Comparison of ENCODE assay signal across 8 cellular contexts in the genomic region with DNA sequence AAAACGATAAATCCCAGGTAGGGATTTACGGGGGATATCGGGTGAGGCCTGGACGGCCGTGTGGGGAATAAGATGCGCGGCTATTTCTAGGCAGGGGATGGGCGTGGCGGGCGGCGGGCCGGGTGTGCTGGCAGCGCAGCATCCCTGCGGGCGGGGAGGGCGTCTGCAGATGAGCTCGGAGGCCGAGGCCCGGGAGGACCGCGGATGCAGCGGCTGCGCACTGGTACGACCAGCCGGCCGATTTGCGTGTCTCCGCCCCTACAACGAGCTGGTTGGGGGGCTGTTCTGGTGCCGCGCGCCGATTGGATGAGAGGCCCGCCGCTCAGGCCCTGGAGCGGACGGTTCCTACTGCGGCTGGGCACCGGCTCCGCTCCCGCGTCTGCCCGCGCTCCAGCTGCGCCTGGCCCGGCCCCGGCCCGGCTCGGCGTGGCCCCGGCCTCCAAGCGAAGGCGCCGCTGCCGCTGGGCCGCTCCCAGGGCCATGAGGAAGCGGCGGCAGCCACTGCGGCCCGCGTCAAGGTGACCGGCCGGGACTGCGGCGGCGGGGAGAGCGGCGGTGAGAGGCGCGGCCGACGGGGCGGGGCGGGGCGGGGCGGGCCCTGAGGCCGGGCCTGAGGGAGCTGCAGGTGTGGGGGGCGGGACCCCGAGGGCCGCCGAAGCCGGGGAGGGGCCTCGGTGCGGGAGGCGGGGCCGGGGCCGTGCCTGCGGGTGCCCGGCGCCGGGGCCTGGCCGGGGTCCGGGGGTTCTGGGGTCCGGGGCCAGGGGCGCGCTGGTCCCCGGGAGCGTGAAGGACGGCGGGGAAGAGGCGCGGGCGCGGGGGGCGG. TPM values are rescaled to one million over a fixed set of nuclear protein-coding genes. Genes with fewer than 3 reads are reported as not detected.
A peak's percentile ranks its signal among the peaks of the same experiment; 100 is the strongest.
DNase-seq lines count a peak whose midpoint lies in the region; ATAC-seq, FAIRE-seq and TF ChIP-seq lines count a peak whose summit lies in the region.

A gene with protein sequence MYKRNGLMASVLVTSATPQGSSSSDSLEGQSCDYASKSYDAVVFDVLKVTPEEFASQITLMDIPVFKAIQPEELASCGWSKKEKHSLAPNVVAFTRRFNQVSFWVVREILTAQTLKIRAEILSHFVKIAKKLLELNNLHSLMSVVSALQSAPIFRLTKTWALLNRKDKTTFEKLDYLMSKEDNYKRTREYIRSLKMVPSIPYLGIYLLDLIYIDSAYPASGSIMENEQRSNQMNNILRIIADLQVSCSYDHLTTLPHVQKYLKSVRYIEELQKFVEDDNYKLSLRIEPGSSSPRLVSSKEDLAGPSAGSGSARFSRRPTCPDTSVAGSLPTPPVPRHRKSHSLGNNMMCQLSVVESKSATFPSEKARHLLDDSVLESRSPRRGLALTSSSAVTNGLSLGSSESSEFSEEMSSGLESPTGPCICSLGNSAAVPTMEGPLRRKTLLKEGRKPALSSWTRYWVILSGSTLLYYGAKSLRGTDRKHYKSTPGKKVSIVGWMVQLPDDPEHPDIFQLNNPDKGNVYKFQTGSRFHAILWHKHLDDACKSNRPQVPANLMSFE (plus strand): TSS at position 325 of the 823 bp plus-strand sequence. CDS start 47,508 bp downstream, outside the sequence.

- in situ Hi-C loops in GM18951 (cut with MboI; ENCODE audit: low sequenced_read_pairs, unreplicated experiment), result no loop called here

- FAIRE-seq in bronchial epithelial cell (lab: Jason Lieb, UNC), result no peak

- H3K36me3 ChIP-seq in bronchial epithelial cell (ENCODE audit: control insufficient read depth, insufficient read depth, low read length), result no peaks in the 10 kb centered on the region

- H3K4me3 ChIP-seq in WI38 (ENCODE audit: low read depth, low read length), result peak within 1 kb of the TSS; percentile 47
- H3K4me3 ChIP-seq in bronchial epithelial cell (ENCODE audit: low read depth, low read length), result peak within 1 kb of the TSS; percentile 36
- peak within 1 kb of the TSS; percentile 37 to 76 (median 55) for H3K4me3 ChIP-seq in skin epidermis

- H3K27me3 ChIP-seq in bronchial epithelial cell (ENCODE audit: control insufficient read depth, insufficient read depth, low read length), result no peaks in the 10 kb centered on the region

- DNase-seq in AG08395 (ENCODE audit: low spot score) (peak; percentile 99), NCI-H2227 (lab: John Stamatoyannopoulos, UW; ENCODE audit: unreplicated experiment) (peak; percentile 96), bronchial epithelial cell (ENCODE audit: low read depth) (peak; percentile 82), iPS-NIHi11 (ENCODE audit: low spot score) (peak; percentile 97)

- TF ChIP-seq POLR2A in GM18951 (IDR thresholded peaks at IDR 0.05; ENCODE audit: extremely low read depth, insufficient read depth, insufficient read length), result peak; percentile 60

- peak; percentile 98 for ATAC-seq in HG03159 (IDR thresholded peaks at IDR 0.05; ENCODE audit: unreplicated experiment)

- H3K27ac ChIP-seq in skin epidermis, result peak within 1 kb of the TSS in 14 of 21 experiments; percentile 34 to 83 (median 66)

- TF ChIP-seq CTCF in WI38 (IDR thresholded peaks at IDR 0.05; ENCODE audit: low read depth, low read length) (no peak), bronchial epithelial cell (IDR thresholded peaks at IDR 0.05; ENCODE audit: insufficient read depth, low read length, severe bottlenecking) (no peak)

RNA-seq across cellular contexts. Expression of the gene that starts here (rescaled TPM):
- 3.2 and 8.4 TPM in 2 replicates for total RNA-seq in bronchial epithelial cell

Comparison
In these comparisons a context has a peak if more than half of its experiments do, and no peak if none do; other contexts are left out.
1. Peak in every context shown above with its lines: DNase-seq, ATAC-seq, H3K4me3 ChIP-seq and H3K27ac ChIP-seq.